In the genomic region with DNA sequence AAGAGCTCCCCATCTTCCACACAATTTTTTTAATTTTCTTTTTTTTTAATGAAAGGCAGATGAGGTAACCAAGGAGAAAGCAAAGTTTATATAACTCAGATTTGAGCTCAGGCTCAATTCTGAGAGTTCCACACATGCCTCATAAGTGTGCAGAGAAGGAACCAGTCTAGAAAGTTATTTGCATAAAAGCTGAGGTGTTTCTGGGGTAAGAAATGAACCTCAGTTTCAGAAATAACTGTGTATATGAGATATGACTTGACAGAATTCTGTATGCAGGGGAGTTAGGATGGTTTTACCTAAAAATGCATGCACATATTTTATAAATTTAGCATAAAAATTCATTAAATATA, we compare ENCODE assay signal across 12 cellular contexts. TPM values are rescaled to one million over a fixed set of nuclear protein-coding genes. Genes with fewer than 3 reads are reported as not detected.
DNase-seq lines count a peak whose midpoint lies in the region; ATAC-seq and TF ChIP-seq lines count a peak whose summit lies in the region.
"Had no signal": no experiment of that assay in that cellular context is flagged by ENCODE, and none has a peak within 500 bp of the region (broad histone marks: within the 10 kb centered on the region; RNA-seq: fewer than 3 reads in every experiment).

No MANE protein-coding gene starts in this region.

- ATAC-seq in activated CD4-positive, CD25-positive, alpha-beta regulatory T cell treated with anti-CD3 and anti-CD28 coated beads, Interleukin-2, amount 50 U/mL, for 24 hours = peak; percentile 48 to 62
- ATAC-seq in GM21528 (IDR thresholded peaks at IDR 0.05; ENCODE audit: low FRiP score, unreplicated experiment) = peak; percentile 99
- peak; percentile 95 for ATAC-seq in HG03108 (IDR thresholded peaks at IDR 0.05; ENCODE audit: unreplicated experiment)
- peak; percentile 94 for ATAC-seq in memory B cell (ENCODE audit: low read depth)

- intact Hi-C loops in colonic mucosa (cut with DNase I) = no loop called here

- H3K4me3 ChIP-seq in colonic mucosa = no peak overlapping the region

- H3K4me1 Mint-ChIP-seq in memory B cell = peaks cover 19% of the 10 kb centered on the region

- no peak overlapping the region for H3K4me3 Mint-ChIP-seq in memory B cell

- H3K27me3 Mint-ChIP-seq in memory B cell = no peaks in the 10 kb centered on the region

- TF ChIP-seq CTCF in colonic mucosa (IDR thresholded peaks at IDR 0.05) = no peak
- TF ChIP-seq CTCF in RWPE1 (conservative IDR thresholded peaks at IDR 0.05; ENCODE audit: low read depth) = no peak

- H3K9me3 Mint-ChIP-seq in memory B cell = no peaks in the 10 kb centered on the region

- H3K27ac Mint-ChIP-seq in memory B cell = peak overlapping the region; percentile 53

- POLR2A ChIA-PET in RWPE1 (lab: Yijun Ruan, JAX; ENCODE audit: low non-redundant PET) = no interaction called here

- H3K27me3 ChIP-seq in colonic mucosa = no peaks in the 10 kb centered on the region

- no peaks in the 10 kb centered on the region for H3K9me3 ChIP-seq in colonic mucosa

- no peak overlapping the region for H3K27ac ChIP-seq in colonic mucosa
- H3K27ac ChIP-seq in RWPE1 = no peak overlapping the region
- H3K27ac ChIP-seq: 22Rv1 had no signal

- H3K36me3 ChIP-seq in colonic mucosa = no peaks in the 10 kb centered on the region

- no peak overlapping the region for H3K9ac ChIP-seq in colonic mucosa (ENCODE audit: low read depth in 2 of 2, low read length in 2 of 2)

- CTCF ChIA-PET in RWPE1 (lab: Yijun Ruan, JAX) = no interaction called here

- no peak for DNase-seq in activated CD4-positive, CD25-positive, alpha-beta regulatory T cell treated with anti-CD3 and anti-CD28 coated beads, Interleukin-2, amount 50 U/mL, for 72 hours
- DNase-seq in memory B cell (ENCODE audit: low spot score in 2 of 2) (no peak), MV-4-11 (lab: John Stamatoyannopoulos, UW) (no peak), colonic mucosa (no peak), RWPE1 (ENCODE audit: low spot score) (no peak)
- DNase-seq: activated effector memory CD4-positive, alpha-beta T cell treated with anti-CD3 and anti-CD28 coated beads, Interleukin-2, amount 50 U/mL, for 16 hours; EL; NCI-H2171 treated with DMSO at 0.1 percent for 48 hours had no signal

- H3K4me1 ChIP-seq in colonic mucosa = no peaks in the 10 kb centered on the region

- peaks cover 1% of the 10 kb centered on the region for H3K36me3 Mint-ChIP-seq in memory B cell

RNA-seq across cellular contexts. Expression of gene DTHD1, which starts 51.3 kb away (rescaled TPM):
- total RNA-seq in colonic mucosa = under 1 TPM in 1 of 2 donors, not detected in 1; 0.08 TPM
